ENCODE assay signal across 12 cellular contexts in genomic region chr4:68657022-68657594, GRCh38. TPM values are rescaled to one million over a fixed set of nuclear protein-coding genes. Genes with fewer than 3 reads are reported as not detected.
DNase-seq lines count a peak whose midpoint lies in the region; ATAC-seq lines count a peak whose summit lies in the region.
"Not testable (repeated sequence)": the region's sequence is repeated elsewhere in the genome, so short reads cannot be mapped to it uniquely, and the experiment has no call there.
"Had no signal": no experiment of that assay in that cellular context is flagged by ENCODE, and none has a peak within 500 bp of the region (broad histone marks: within the 10 kb centered on the region; RNA-seq: fewer than 3 reads in every experiment).

No MANE protein-coding gene starts in this region.

- not testable (repeated sequence) for H3K36me3 ChIP-seq in urinary bladder (ENCODE audit: insufficient read depth)

- DNase-seq in NCI-H526 treated with DMSO at 0.1 percent for 48 hours (lab: John Stamatoyannopoulos, UW) = peak; percentile 48
- DNase-seq in left colon = not testable (repeated sequence)

- not testable (repeated sequence) for H3K4me3 ChIP-seq in urinary bladder (ENCODE audit: low read depth, low read length)

- ATAC-seq in GM18519 (IDR thresholded peaks at IDR 0.05; ENCODE audit: low FRiP score, unreplicated experiment) = peak; percentile 46
- ATAC-seq in GM19438 (IDR thresholded peaks at IDR 0.05; ENCODE audit: low read depth, unreplicated experiment) = peak; percentile 79
- ATAC-seq in GM21737 (IDR thresholded peaks at IDR 0.05; ENCODE audit: unreplicated experiment) = peak; percentile 74
- ATAC-seq in HG02938 (IDR thresholded peaks at IDR 0.05; ENCODE audit: unreplicated experiment) = peak; percentile 46
- ATAC-seq in HG03280 (IDR thresholded peaks at IDR 0.05; ENCODE audit: unreplicated experiment) = peak; percentile 70
- peak; percentile 51 for ATAC-seq in left colon

- intact Hi-C loops in left colon (cut with DNase I, micrococcal nuclease) = not testable (repeated sequence)

- H3K4me1 ChIP-seq in urinary bladder (ENCODE audit: insufficient read depth) = not testable (repeated sequence)

- peak overlapping the region; percentile 38 for H3K27ac ChIP-seq in urinary bladder (ENCODE audit: low read depth)

RNA-seq across cellular contexts. Expression of gene UGT2B15, which starts 13.3 kb away (rescaled TPM):
- total RNA-seq in left colon (10 to 100 TPM; 42.9 to 85.7 TPM), urinary bladder (0.26 TPM)
- polyA plus RNA-seq in urinary bladder = 0.08 TPM
- total RNA-seq: cerebellum, fibroblast of villous mesenchyme, osteoblast, thoracic aorta had no signal

Comparison
In these comparisons a context has a peak if more than half of its experiments do, and no peak if none do; other contexts are left out.
1. RNA of gene UGT2B15, which starts 13.3 kb away (total RNA-seq): 42.9 to 85.7 TPM in left colon; 0.26 TPM in urinary bladder (single experiment); every median in the first group is over 10 times any median in the second.
2. Peak in every context shown above with its lines, with median percentiles within 50 percentile points of each other: ATAC-seq.